1 cellular context compared by ENCODE assay signal in genomic region chr13:76086729-76087128, GRCh38.
TF ChIP-seq lines count a peak whose summit lies in the region.

No MANE protein-coding gene starts in this region.

TF ChIP-seq in SK-N-SH, 30 proteins besides CTCF, POLR2A, EP300 and RAD21:
- TF ChIP-seq ZBTB33 (IDR thresholded peaks at IDR 0.05; ENCODE audit: borderline replicate concordance, low read depth): no peak
- TF ChIP-seq GATA2 (CRISPR knock-in tag; IDR thresholded peaks at IDR 0.05): no peak
- no peak for TF ChIP-seq FOXM1 (IDR thresholded peaks at IDR 0.05; ENCODE audit: low read depth)
- TF ChIP-seq MXI1 (IDR thresholded peaks at IDR 0.05; ENCODE audit: low read depth, low read length): no peak
- TF ChIP-seq RCOR1 (IDR thresholded peaks at IDR 0.05; ENCODE audit: low read length): no peak
- no peak for TF ChIP-seq REST (IDR thresholded peaks at IDR 0.05; ENCODE audit: low read depth, low read length)
